ENCODE assay signal across 11 cellular contexts in the genomic region with DNA sequence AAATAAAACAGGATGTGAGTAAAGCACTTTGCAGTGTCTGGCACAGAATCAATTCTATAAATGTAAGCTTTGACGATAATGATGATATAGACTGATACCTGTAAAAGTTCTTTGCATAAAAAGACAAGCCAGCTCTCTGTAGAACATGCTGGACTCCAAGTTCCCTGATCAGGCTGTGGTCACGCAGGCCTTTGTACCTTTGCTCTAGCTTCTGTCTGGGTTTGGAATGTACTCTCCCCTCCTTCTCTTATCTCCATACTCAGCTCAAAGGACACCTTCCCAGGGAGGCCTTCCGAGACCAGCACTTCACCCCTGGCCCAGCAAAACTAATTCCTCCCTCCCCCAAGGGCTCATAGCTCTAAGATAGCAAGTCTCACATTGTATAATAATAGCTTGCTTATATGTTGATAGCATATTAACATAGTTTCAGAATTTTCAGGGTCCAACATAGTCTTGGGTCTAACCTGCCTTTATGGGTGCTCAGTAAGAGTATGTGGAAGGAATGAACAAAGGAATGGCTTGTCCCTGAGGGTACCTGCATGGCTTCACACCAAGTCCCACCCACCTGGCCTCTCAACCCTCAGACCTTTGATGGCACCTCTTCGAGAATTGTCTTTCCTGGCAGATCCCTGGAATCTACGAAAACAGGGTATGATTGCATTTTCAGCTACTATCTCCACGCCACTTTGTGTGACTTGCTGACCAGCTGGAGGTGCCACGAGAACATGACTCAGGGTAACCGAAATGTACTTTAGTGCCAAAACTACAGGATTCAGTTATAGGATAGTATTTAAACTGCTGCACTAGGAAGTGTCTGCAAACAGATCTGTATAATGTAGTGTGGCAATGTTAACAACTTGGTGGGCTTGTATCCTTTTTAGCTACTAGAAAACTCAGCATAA. TPM values are rescaled to one million over a fixed set of nuclear protein-coding genes. Genes with fewer than 3 reads are reported as not detected.
DNase-seq lines count a peak whose midpoint lies in the region; ATAC-seq and TF ChIP-seq lines count a peak whose summit lies in the region.
"Had no signal": no experiment of that assay in that cellular context is flagged by ENCODE, and none has a peak within 500 bp of the region (broad histone marks: within the 10 kb centered on the region; RNA-seq: fewer than 3 reads in every experiment).

No MANE protein-coding gene starts in this region.

- H3K36me3 Mint-ChIP-seq in chondrocyte (ENCODE audit: low read depth): no peaks in the 10 kb centered on the region
- H3K36me3 Mint-ChIP-seq: activated naive CD4-positive, alpha-beta T cell treated with anti-CD3 and anti-CD28 coated beads, Interleukin-2, amount 50 U/mL, for 24 hours had no signal

- TF ChIP-seq EP300 in transverse colon (IDR thresholded peaks at IDR 0.05; ENCODE audit: low read depth): no peak

- peak overlapping the region; percentile 10 to 48 (median 44) for H3K27ac ChIP-seq in transverse colon

- intact Hi-C loops in left colon (cut with DNase I, micrococcal nuclease): no loop called here
- intact Hi-C loops in transverse colon (cut with DNase I; ENCODE audit: low total_unique reads): loop anchor here (2.0 to 10.0 kb wide), 2 partner anchors 25 to 73 kb away; no protein-coding TSS in a partner anchor

- peak; percentile 85 for ATAC-seq in left colon

- WGBS in transverse colon (ENCODE audit: low coverage in 1 of 2), 2 donors: 46 to 71% methylated on average over 2 to 8 of the region's 8 CpGs

- no peaks in the 10 kb centered on the region for H3K9me3 ChIP-seq in transverse colon

- H3K4me1 Mint-ChIP-seq in chondrocyte (ENCODE audit: low read depth): peaks cover 55% of the 10 kb centered on the region
- H3K4me1 Mint-ChIP-seq: activated naive CD4-positive, alpha-beta T cell treated with anti-CD3 and anti-CD28 coated beads, Interleukin-2, amount 50 U/mL, for 24 hours had no signal

- H3K4me3 Mint-ChIP-seq in chondrocyte (ENCODE audit: unreplicated experiment): no peak overlapping the region
- H3K4me3 Mint-ChIP-seq: activated naive CD4-positive, alpha-beta T cell treated with anti-CD3 and anti-CD28 coated beads, Interleukin-2, amount 50 U/mL, for 24 hours had no signal

- H3K27me3 Mint-ChIP-seq in chondrocyte (ENCODE audit: low read depth): no peaks in the 10 kb centered on the region
- H3K27me3 Mint-ChIP-seq: activated naive CD4-positive, alpha-beta T cell treated with anti-CD3 and anti-CD28 coated beads, Interleukin-2, amount 50 U/mL, for 24 hours had no signal

- in situ Hi-C loops in transverse colon (cut with MboI; ENCODE audit: low pct_ligation_motif_present in 1 of 4, low pct_unique_long_range_greater_than_20kb in 1 of 4, low sequenced_read_pairs in 3 of 4): no loop called here

- no peaks in the 10 kb centered on the region for H3K36me3 ChIP-seq in transverse colon

- DNase-seq in M059J (ENCODE audit: low read depth): peak; percentile 77
- no peak for DNase-seq in chondrocyte (ENCODE audit: low spot score)
- DNase-seq in left colon: peak in 1 of 2 donors; percentile 51
- peak; percentile 42 for DNase-seq in transverse colon
- no peak for DNase-seq in pons (ENCODE audit: low spot score)
- DNase-seq in SKM-1 treated with dmso at 0.1 percent for 144 hours (lab: John Stamatoyannopoulos, UW; ENCODE audit: unreplicated experiment): no peak
- DNase-seq in superior temporal gyrus (ENCODE audit: extremely low spot score): no peak
- DNase-seq in NOMO-1 treated with DMSO at 0.1 percent for 48 hours (lab: John Stamatoyannopoulos, UW; ENCODE audit: unreplicated experiment): no peak
- DNase-seq: hippocampal formation, NCI-H446 had no signal

- no peaks in the 10 kb centered on the region for H3K27me3 ChIP-seq in transverse colon

- H3K9me3 Mint-ChIP-seq in chondrocyte (ENCODE audit: low read depth): no peaks in the 10 kb centered on the region
- H3K9me3 Mint-ChIP-seq: activated naive CD4-positive, alpha-beta T cell treated with anti-CD3 and anti-CD28 coated beads, Interleukin-2, amount 50 U/mL, for 24 hours had no signal

- peaks cover 14 to 37% (median 19%) of the 10 kb centered on the region in 4 donors for H3K4me1 ChIP-seq in transverse colon

- H3K27ac Mint-ChIP-seq in chondrocyte (ENCODE audit: unreplicated experiment): peak overlapping the region; percentile 81
- H3K27ac Mint-ChIP-seq: activated naive CD4-positive, alpha-beta T cell treated with anti-CD3 and anti-CD28 coated beads, Interleukin-2, amount 50 U/mL, for 24 hours had no signal

- TF ChIP-seq POLR2A in transverse colon (IDR thresholded peaks at IDR 0.05): no peak

- TF ChIP-seq CTCF in chondrocyte (IDR thresholded peaks at IDR 0.05): peak; percentile 50
- TF ChIP-seq CTCF in transverse colon (IDR thresholded peaks at IDR 0.05): no peak

- no peak overlapping the region for H3K4me3 ChIP-seq in transverse colon

RNA-seq across cellular contexts. Expression of a gene that starts 41.7 kb away (rescaled TPM):
- 15.2 and 22.0 TPM in 2 replicates for total RNA-seq in M059J (2014; rRNA removed; shearing (Covaris generic))
- total RNA-seq in chondrocyte: 11.3 to 15.1 TPM (median 13.0 TPM) in 3 replicates
- total RNA-seq in left colon: 10 to 100 TPM; 27.1 to 37.0 TPM
- total RNA-seq in transverse colon: 100 to 1,000 TPM in 1 of 4 donors, 10 to 100 TPM in 2, 1 to 10 TPM in 1; 6.8 to 102 (median 24.0) TPM

Comparison
In these comparisons a context has a peak if more than half of its experiments do, and no peak if none do; other contexts are left out.
1. DNase-seq: peak in M059J (single experiment) and transverse colon (single experiment); none in chondrocyte (single experiment), pons (single experiment), SKM-1 treated with dmso at 0.1 percent for 144 hours (single experiment), superior temporal gyrus (single experiment) and NOMO-1 treated with DMSO at 0.1 percent for 48 hours (single experiment).